In genomic region chr17:77197115-77197514, GRCh38 we compare ENCODE assay signal across 24 cellular contexts. TPM values are rescaled to one million over a fixed set of nuclear protein-coding genes. Genes with fewer than 3 reads are reported as not detected.
DNase-seq lines count a peak whose midpoint lies in the region; ATAC-seq, FAIRE-seq and TF ChIP-seq lines count a peak whose summit lies in the region.
"Had no signal": no experiment of that assay in that cellular context is flagged by ENCODE, and none has a peak within 500 bp of the region (broad histone marks: within the 10 kb centered on the region; RNA-seq: fewer than 3 reads in every experiment).

No MANE protein-coding gene starts in this region.

- no peak for TF ChIP-seq POLR2A in adrenal gland (IDR thresholded peaks at IDR 0.05)
- no peak for TF ChIP-seq POLR2A in endothelial cell of umbilical vein (IDR thresholded peaks at IDR 0.05; ENCODE audit: low read depth, low read length)

- H3K9me1 ChIP-seq in endothelial cell of umbilical vein (replicated peaks; ENCODE audit: control insufficient read depth, extremely low read depth, insufficient read depth, low read length), result no peaks in the 10 kb centered on the region

- H3K79me2 ChIP-seq in endothelial cell of umbilical vein (ENCODE audit: control insufficient read depth, insufficient read depth, low read length), result peaks cover 87% of the 10 kb centered on the region
- H3K79me2 ChIP-seq in hepatocyte, result no peaks in the 10 kb centered on the region

- intact Hi-C loops in adrenal gland (cut with DNase I) (no loop called here), endothelial cell of umbilical vein (cut with micrococcal nuclease) (no loop called here), psoas muscle (cut with DNase I) (no loop called here), kidney (cut with DNase I) (no loop called here), dorsolateral prefrontal cortex (cut with DNase I) (no loop called here)

- H3K9ac ChIP-seq in endothelial cell of umbilical vein (replicated peaks; ENCODE audit: extremely low read depth, insufficient read depth, low read length), result no peak overlapping the region
- no peak overlapping the region for H3K9ac ChIP-seq in kidney (ENCODE audit: low read length in 2 of 2)
- H3K9ac ChIP-seq: BLaER1 had no signal

- DNase-seq in adrenal gland, result peak; percentile 79 to 95 (median 88)
- no peak for DNase-seq in endothelial cell of umbilical vein (ENCODE audit: low read depth, low spot score)
- no peak for DNase-seq in psoas muscle
- DNase-seq in hepatocyte (ENCODE audit: low spot score), result no peak
- no peak for DNase-seq in SKM-1 treated with dmso at 0.1 percent for 144 hours (lab: John Stamatoyannopoulos, UW; ENCODE audit: unreplicated experiment)
- DNase-seq in kidney, result no peak
- DNase-seq in dorsolateral prefrontal cortex, result no peak
- DNase-seq: 8988T; ACHN; BE2C; C1 segment of cervical spinal cord; CD4-positive, alpha-beta memory T cell; CD4-positive, CD25-positive, alpha-beta regulatory T cell; CD8-positive, alpha-beta memory T cell; COR-L47; DMS 273 treated with DMSO at 0.1 percent for 48 hours; DMS153; DMS79 treated with DMSO at 0.1 percent for 48 hours; GF-D8 had no signal

- dilution Hi-C loops in endothelial cell of umbilical vein (cut with MboI; ENCODE audit: extremely low pct_ligation_motif_present, low sequenced_read_pairs), result no loop called here

- H3K27me3 ChIP-seq in adrenal gland, result no peaks in the 10 kb centered on the region
- H3K27me3 ChIP-seq in endothelial cell of umbilical vein (ENCODE audit: control insufficient read depth in 2 of 2, insufficient read depth in 2 of 2, low read length in 2 of 2), result no peaks in the 10 kb centered on the region
- H3K27me3 ChIP-seq in psoas muscle (ENCODE audit: insufficient read depth in 3 of 3, low read length in 2 of 3), result no peaks in the 10 kb centered on the region
- no peaks in the 10 kb centered on the region for H3K27me3 ChIP-seq in hepatocyte
- H3K27me3 ChIP-seq in dorsolateral prefrontal cortex, result no peaks in the 10 kb centered on the region
- H3K27me3 ChIP-seq: BE2C, BLaER1 had no signal

- H3K4me1 ChIP-seq in adrenal gland (replicated peaks in 1 of 2) (peaks cover 4 to 15% of the 10 kb centered on the region in 2 donors), endothelial cell of umbilical vein (ENCODE audit: control insufficient read depth, extremely low read depth, insufficient read depth, low read length) (peaks cover 15% of the 10 kb centered on the region), psoas muscle (no peaks in the 10 kb centered on the region), hepatocyte (ENCODE audit: insufficient read depth) (no peaks in the 10 kb centered on the region), kidney (ENCODE audit: control insufficient read depth in 1 of 2, insufficient read depth in 1 of 2, low read depth in 1 of 2, low read length in 2 of 2) (no peaks in the 10 kb centered on the region)
- H3K4me1 ChIP-seq: BE2C, BLaER1 had no signal

- H3K36me3 ChIP-seq in adrenal gland (replicated peaks in 1 of 2) (peaks cover 0 to 98% of the 10 kb centered on the region in 2 donors), endothelial cell of umbilical vein (ENCODE audit: control insufficient read depth in 2 of 2, extremely low read depth in 1 of 2, insufficient read depth in 2 of 2, low read length in 2 of 2) (peaks cover 53 to 83% of the 10 kb centered on the region in 2 experiments), psoas muscle (ENCODE audit: insufficient read depth in 1 of 2, low read depth in 1 of 2) (peaks cover 9 to 99% of the 10 kb centered on the region in 2 donors), hepatocyte (replicated peaks; ENCODE audit: insufficient read depth, low read depth) (peaks cover 4% of the 10 kb centered on the region), kidney (ENCODE audit: control insufficient read depth in 1 of 2, insufficient read depth in 2 of 2, low read length in 2 of 2) (peaks cover 50 to 84% of the 10 kb centered on the region in 2 donors)

- peak overlapping the region; percentile 29 to 89 (median 60) for H3K27ac ChIP-seq in adrenal gland
- no peak overlapping the region for H3K27ac ChIP-seq in endothelial cell of umbilical vein (ENCODE audit: insufficient read depth, low read depth, low read length)
- no peak overlapping the region for H3K27ac ChIP-seq in psoas muscle
- no peak overlapping the region for H3K27ac ChIP-seq in hepatocyte
- H3K27ac ChIP-seq in kidney (ENCODE audit: low read depth in 2 of 2, low read length in 2 of 2), result no peak overlapping the region
- peak overlapping the region in 4 of 59 donors; percentile 2 to 23 (median 16) for H3K27ac ChIP-seq in dorsolateral prefrontal cortex
- H3K27ac ChIP-seq: BLaER1 had no signal

- ATAC-seq in psoas muscle, result peak in 3 of 4 donors; percentile 44 to 63 (median 47)

- CTCF ChIA-PET in endothelial cell of umbilical vein (lab: Charles Lee), result interaction anchor here (1.3 kb wide), 1 partner anchor 20 kb away, joined by 4 read pairs; no protein-coding TSS in a partner anchor

- no TSS peak for BruUV-seq in endothelial cell of umbilical vein (replicated peaks; lab: Mats Ljungman, UMichigan)

- FAIRE-seq in endothelial cell of umbilical vein (lab: Jason Lieb, UNC) (no peak), kidney (lab: Jason Lieb, UNC) (no peak)
- FAIRE-seq: A204.1, G401.6, GM12891, GM19239 had no signal

- 43 to 50% (median 48%) methylated on average over 9 of the region's 9 CpGs for WGBS in adrenal gland, 4 donors
- 53 to 76% (median 55%) methylated on average over 9 of the region's 9 CpGs for WGBS in psoas muscle, 3 donors
- 95% methylated on average over 9 of the region's 9 CpGs for WGBS in hepatocyte (ENCODE audit: low lambda C conversion rate, missing lambda C conversion rate)

- no peaks in the 10 kb centered on the region for H3K9me3 ChIP-seq in adrenal gland (replicated peaks in 1 of 3)
- H3K9me3 ChIP-seq in endothelial cell of umbilical vein (replicated peaks; ENCODE audit: control insufficient read depth, insufficient read depth, low read length), result no peaks in the 10 kb centered on the region
- no peaks in the 10 kb centered on the region for H3K9me3 ChIP-seq in psoas muscle
- H3K9me3 ChIP-seq in hepatocyte (ENCODE audit: low read depth), result no peaks in the 10 kb centered on the region
- H3K9me3 ChIP-seq in kidney (ENCODE audit: control insufficient read depth in 1 of 2, low read length in 2 of 2), result no peaks in the 10 kb centered on the region
- H3K9me3 ChIP-seq: BE2C, BLaER1 had no signal

- H4K20me1 ChIP-seq in endothelial cell of umbilical vein (replicated peaks; ENCODE audit: control insufficient read depth, extremely low read depth, insufficient read depth, low read length), result peaks cover 7% of the 10 kb centered on the region
- no peaks in the 10 kb centered on the region for H4K20me1 ChIP-seq in hepatocyte (ENCODE audit: insufficient read depth, poor library complexity, severe bottlenecking)
- H4K20me1 ChIP-seq: BLaER1 had no signal

- POLR2A ChIA-PET in endothelial cell of umbilical vein (lab: Charles Lee), result no interaction called here

- H2AFZ ChIP-seq in endothelial cell of umbilical vein (ENCODE audit: low read depth, low read length), result no peak overlapping the region
- no peak overlapping the region for H2AFZ ChIP-seq in hepatocyte

- no peak overlapping the region for H3K4me2 ChIP-seq in endothelial cell of umbilical vein (ENCODE audit: insufficient read depth, low read length)
- H3K4me2 ChIP-seq in hepatocyte, result no peak overlapping the region
- H3K4me2 ChIP-seq: BLaER1 had no signal

- no peaks in the 10 kb centered on the region for H3K9me2 ChIP-seq in hepatocyte (replicated peaks; ENCODE audit: insufficient read depth)

- TF ChIP-seq CTCF in adrenal gland (IDR thresholded peaks at IDR 0.05) (no peak), endothelial cell of umbilical vein (IDR thresholded peaks at IDR 0.05; ENCODE audit: extremely low read depth in 1 of 2, insufficient read depth in 1 of 2, low read depth in 1 of 2, low read length in 2 of 2) (no peak), psoas muscle (IDR thresholded peaks at IDR 0.05) (no peak), hepatocyte (IDR thresholded peaks at IDR 0.05; ENCODE audit: poor library complexity) (no peak), kidney (IDR thresholded peaks at IDR 0.05; ENCODE audit: borderline replicate concordance, extremely low read depth, insufficient read depth) (no peak), dorsolateral prefrontal cortex (IDR thresholded peaks at IDR 0.05 in 54 of 56, conservative IDR thresholded peaks at IDR 0.05 in 2 of 56; ENCODE audit: low read depth in 1 of 56, partially characterized antibody in 56 of 56) (no peak)

- H3K4me3 ChIP-seq in adrenal gland (no peak overlapping the region), endothelial cell of umbilical vein (replicated peaks in 1 of 3; ENCODE audit: insufficient read depth in 1 of 3, low read depth in 1 of 3, low read length in 3 of 3) (no peak overlapping the region), psoas muscle (no peak overlapping the region), hepatocyte (no peak overlapping the region), kidney (ENCODE audit: low read length in 2 of 2) (no peak overlapping the region), dorsolateral prefrontal cortex (no peak overlapping the region)
- H3K4me3 ChIP-seq: BLaER1 had no signal

TF ChIP-seq in endothelial cell of umbilical vein, 7 proteins besides CTCF, POLR2A, EP300 and RAD21 (continues in another document):
- TF ChIP-seq MYC (IDR thresholded peaks at IDR 0.05; ENCODE audit: low read depth, low read length) (no peak), POLR2AphosphoS5 (IDR thresholded peaks at IDR 0.05; ENCODE audit: insufficient read depth, low read depth, low read length) (peak; percentile 15), EZH2 (IDR thresholded peaks at IDR 0.05; ENCODE audit: borderline replicate concordance, low read depth, low read length, severe bottlenecking) (no peak), FOS (IDR thresholded peaks at IDR 0.05; ENCODE audit: borderline replicate concordance, insufficient read depth, low read length) (no peak)

RNA-seq across cellular contexts. Expression of gene SEC14L1, which starts 56.3 kb away (rescaled TPM):
- total RNA-seq in adrenal gland (100 to 1,000 TPM; 130 to 255 (median 199) TPM), endothelial cell of umbilical vein (606 and 631 TPM in 2 replicates), psoas muscle (10 to 100 TPM; 68.7 to 98.9 (median 73.0) TPM), hepatocyte (35.3 and 52.9 TPM in 2 replicates), kidney (157 TPM), dorsolateral prefrontal cortex (100 to 1,000 TPM in 117 of 120 experiments, 10 to 100 TPM in 3; 93.3 to 297 (median 156) TPM)
- polyA plus RNA-seq in adrenal gland (100 to 1,000 TPM in 2 of 3 donors, 10 to 100 TPM in 1; 61.8 to 125 (median 119) TPM), endothelial cell of umbilical vein (215 and 276 TPM in 2 replicates), psoas muscle (10 to 100 TPM; 38.6 to 84.2 (median 43.2) TPM), hepatocyte (70.8 and 71.4 TPM in 2 replicates), kidney (ENCODE audit: insufficient read depth, low read depth, low replicate concordance) (49.2 TPM)
- polyA plus RNA-seq in endothelial cell of umbilical vein (2011; cell fraction: cytosol; rRNA removed), result 185 and 188 TPM in 2 replicates
- 360 and 367 TPM in 2 replicates for polyA plus RNA-seq in endothelial cell of umbilical vein (2011; cell fraction: nucleus; rRNA removed)
- polyA plus RNA-seq in endothelial cell of umbilical vein (2012), result 277 and 279 TPM in 2 replicates
- 250 TPM in 2 replicates for polyA minus RNA-seq in endothelial cell of umbilical vein
- polyA minus RNA-seq in endothelial cell of umbilical vein (2011; cell fraction: cytosol; rRNA and poly(A)+ RNA removed), result 19.9 TPM
- polyA minus RNA-seq in endothelial cell of umbilical vein (2011; cell fraction: nucleus; rRNA and poly(A)+ RNA removed), result 378 and 398 TPM in 2 replicates

Comparison
In these comparisons a context has a peak if more than half of its experiments do, and no peak if none do; other contexts are left out.
1. DNase-seq: peak in adrenal gland (7 of 7); none in endothelial cell of umbilical vein (single experiment), psoas muscle (0 of 2), hepatocyte (single experiment), SKM-1 treated with dmso at 0.1 percent for 144 hours (single experiment), kidney (single experiment) and dorsolateral prefrontal cortex (0 of 10).
2. H3K27ac ChIP-seq: peak in adrenal gland (5 of 5); none in endothelial cell of umbilical vein (single experiment), psoas muscle (single experiment), hepatocyte (single experiment) and kidney (0 of 2).